Comparison of ENCODE assay signal across 11 cellular contexts in genomic region chr1:13756557-13757315, GRCh38. TPM values are rescaled to one million over a fixed set of nuclear protein-coding genes. Genes with fewer than 3 reads are reported as not detected.
DNase-seq lines count a peak whose midpoint lies in the region; ATAC-seq and TF ChIP-seq lines count a peak whose summit lies in the region.
"Had no signal": no experiment of that assay in that cellular context is flagged by ENCODE, and none has a peak within 500 bp of the region (broad histone marks: within the 10 kb centered on the region; RNA-seq: fewer than 3 reads in every experiment).

No MANE protein-coding gene starts in this region.

- H3K27me3 Mint-ChIP-seq in T-helper 2 cell treated with Interferon-gamma antibody and Interleukin-4, amounts not matched to agents 5 μg/mL and 100 μg/mL, for 36 hours (ENCODE audit: low read depth): no peaks in the 10 kb centered on the region
- H3K27me3 Mint-ChIP-seq in memory B cell: no peaks in the 10 kb centered on the region
- H3K27me3 Mint-ChIP-seq in glutamatergic neuron (ENCODE audit: unreplicated experiment): no peaks in the 10 kb centered on the region

- no peak for TF ChIP-seq POLR2A in vagina (IDR thresholded peaks at IDR 0.05)

- H3K4me1 Mint-ChIP-seq in T-helper 2 cell treated with Interferon-gamma antibody and Interleukin-4, amounts not matched to agents 5 μg/mL and 100 μg/mL, for 36 hours (ENCODE audit: low read depth): peaks cover 40% of the 10 kb centered on the region
- H3K4me1 Mint-ChIP-seq in memory B cell (peaks cover 52% of the 10 kb centered on the region), glutamatergic neuron (ENCODE audit: low read depth, unreplicated experiment) (peaks cover 35% of the 10 kb centered on the region)

- DNase-seq in Right ventricle myocardium superior (no peak), left ventricle myocardium superior (no peak), memory B cell (ENCODE audit: low spot score in 2 of 2) (no peak), vagina (ENCODE audit: extremely low spot score in 2 of 2) (no peak), NCI-H146 treated with DMSO at 0.1 percent for 48 hours (lab: John Stamatoyannopoulos, UW; ENCODE audit: unreplicated experiment) (no peak), glutamatergic neuron (no peak)
- DNase-seq in T-helper 2 cell treated with Interferon-gamma antibody and Interleukin-4, amounts not matched to agents 5 μg/mL and 100 μg/mL, for 36 hours (ENCODE audit: low spot score): no peak
- DNase-seq: activated CD8-positive, alpha-beta memory T cell treated with anti-CD3 and anti-CD28 coated beads, Interleukin-2, amount 50 U/mL, for 48 hours; NCI-H1092 treated with DMSO at 0.1 percent for 48 hours had no signal

- peaks cover 98% of the 10 kb centered on the region for H3K4me1 ChIP-seq in vagina

- H3K9me3 Mint-ChIP-seq in T-helper 2 cell treated with Interferon-gamma antibody and Interleukin-4, amounts not matched to agents 5 μg/mL and 100 μg/mL, for 36 hours: no peaks in the 10 kb centered on the region
- no peaks in the 10 kb centered on the region for H3K9me3 Mint-ChIP-seq in memory B cell
- peaks cover 1% of the 10 kb centered on the region for H3K9me3 Mint-ChIP-seq in glutamatergic neuron (ENCODE audit: unreplicated experiment)

- intact Hi-C loops in Right ventricle myocardium superior (cut with DNase I): no loop called here
- intact Hi-C loops in left ventricle myocardium superior (cut with micrococcal nuclease): no loop called here
- intact Hi-C loops in vagina (cut with DNase I): no loop called here

- peak overlapping the region; percentile 31 for H3K27ac Mint-ChIP-seq in T-helper 2 cell treated with Interferon-gamma antibody and Interleukin-4, amounts not matched to agents 5 μg/mL and 100 μg/mL, for 36 hours
- peak overlapping the region; percentile 47 for H3K27ac Mint-ChIP-seq in memory B cell
- H3K27ac Mint-ChIP-seq in glutamatergic neuron (ENCODE audit: unreplicated experiment): no peak overlapping the region

- no peak overlapping the region for H3K4me3 Mint-ChIP-seq in T-helper 2 cell treated with Interferon-gamma antibody and Interleukin-4, amounts not matched to agents 5 μg/mL and 100 μg/mL, for 36 hours
- no peak overlapping the region for H3K4me3 Mint-ChIP-seq in memory B cell
- no peak overlapping the region for H3K4me3 Mint-ChIP-seq in glutamatergic neuron (ENCODE audit: unreplicated experiment)

- TF ChIP-seq CTCF in vagina (IDR thresholded peaks at IDR 0.05): no peak
- no peak for TF ChIP-seq CTCF in glutamatergic neuron (IDR thresholded peaks at IDR 0.05; ENCODE audit: partially characterized antibody, unreplicated experiment)

- H3K27ac ChIP-seq in vagina: peak overlapping the region; percentile 4
- H3K27ac ChIP-seq: C4-2B had no signal

- H3K9me3 ChIP-seq in vagina: no peaks in the 10 kb centered on the region

- H3K27me3 ChIP-seq in vagina: no peaks in the 10 kb centered on the region

- ATAC-seq in Right ventricle myocardium superior (ENCODE audit: poor library complexity) (peak; percentile 10), left ventricle myocardium superior (no peak), memory B cell (ENCODE audit: low read depth) (no peak), HG03280 (IDR thresholded peaks at IDR 0.05; ENCODE audit: unreplicated experiment) (no peak)

- H3K4me3 ChIP-seq in vagina: no peak overlapping the region

- peaks cover 20% of the 10 kb centered on the region for H3K36me3 Mint-ChIP-seq in T-helper 2 cell treated with Interferon-gamma antibody and Interleukin-4, amounts not matched to agents 5 μg/mL and 100 μg/mL, for 36 hours (ENCODE audit: low read depth)
- H3K36me3 Mint-ChIP-seq in memory B cell (peaks cover 20% of the 10 kb centered on the region), glutamatergic neuron (ENCODE audit: unreplicated experiment) (no peaks in the 10 kb centered on the region)

- no peaks in the 10 kb centered on the region for H3K36me3 ChIP-seq in vagina

RNA-seq across cellular contexts. Expression of gene PRDM2, which starts 56.7 kb away (rescaled TPM):
- total RNA-seq in Right ventricle myocardium superior (32.9 TPM), left ventricle myocardium superior (38.5 TPM), vagina (56.2 TPM), glutamatergic neuron (ENCODE audit: unreplicated experiment) (88.3 TPM)
